ENCODE assay signal across 9 cellular contexts in genomic region chr1:110336300-110337039, GRCh38. TPM values are rescaled to one million over a fixed set of nuclear protein-coding genes. Genes with fewer than 3 reads are reported as not detected.
A peak's percentile ranks its signal among the peaks of the same experiment; 100 is the strongest.
DNase-seq lines count a peak whose midpoint lies in the region; FAIRE-seq and TF ChIP-seq lines count a peak whose summit lies in the region.
"Had no signal": no experiment of that assay in that cellular context is flagged by ENCODE, and none has a peak within 500 bp of the region (broad histone marks: within the 10 kb centered on the region; RNA-seq: fewer than 3 reads in every experiment).

No MANE protein-coding gene starts in this region.

- no peak for DNase-seq in CD8-positive, alpha-beta memory T cell
- DNase-seq in myocyte (ENCODE audit: low read depth) = peak; percentile 60
- no peak for DNase-seq in sigmoid colon
- DNase-seq in esophagus squamous epithelium (lab: John Stamatoyannopoulos, UW) = no peak
- DNase-seq in HTR-8/SVneo (ENCODE audit: insufficient read length, low spot score) = no peak
- DNase-seq: NCI-H526 treated with DMSO at 0.1 percent for 48 hours had no signal

- H3K4me3 ChIP-seq in CD8-positive, alpha-beta memory T cell (ENCODE audit: low read length) = no peak overlapping the region
- no peak overlapping the region for H3K4me3 ChIP-seq in HEK293 (ENCODE audit: low read depth, low read length)
- H3K4me3 ChIP-seq in sigmoid colon = no peak overlapping the region
- no peak overlapping the region for H3K4me3 ChIP-seq in esophagus squamous epithelium

- H3K4me1 Mint-ChIP-seq in CD8-positive, alpha-beta memory T cell = peaks cover 29 to 38% (median 37%) of the 10 kb centered on the region in 3 donors

- intact Hi-C loops in sigmoid colon (cut with DNase I) (no loop called here), esophagus squamous epithelium (cut with DNase I) (loop anchor here (5.0 kb wide), 1 partner anchor 71 kb away; the partner anchor contains the start of gene LAMTOR5)

- no peak overlapping the region for H3K27ac ChIP-seq in CD8-positive, alpha-beta memory T cell (ENCODE audit: low read depth, low read length)
- 0 out of 2 replicates have a peak overlapping the region, but pooled peaks have one; percentile 1 for H3K27ac ChIP-seq in HEK293 (ENCODE audit: extremely low read depth, low read depth, low read length)
- peak overlapping the region; percentile 97 for H3K27ac ChIP-seq in VCaP
- peak overlapping the region in 1 of 4 donors; percentile 98 for H3K27ac ChIP-seq in sigmoid colon
- H3K27ac ChIP-seq in esophagus squamous epithelium = peak overlapping the region in 1 of 4 donors; percentile 98

- no peak for TF ChIP-seq CTCF in HEK293 (tag by site-specific recombination; IDR thresholded peaks at IDR 0.05)
- TF ChIP-seq CTCF in VCaP (conservative IDR thresholded peaks at IDR 0.05) = no peak
- TF ChIP-seq CTCF in sigmoid colon (IDR thresholded peaks at IDR 0.05) = no peak
- TF ChIP-seq CTCF in esophagus squamous epithelium (IDR thresholded peaks at IDR 0.05) = no peak

- peak overlapping the region in 6 of 7 donors; percentile 9 to 75 (median 50) for H3K4me3 Mint-ChIP-seq in CD8-positive, alpha-beta memory T cell

- CTCF ChIA-PET in CD8-positive, alpha-beta memory T cell (lab: Charles Lee) = interaction anchor here (0.7 to 8.2 kb wide), 4 partner anchors 24 to 140 kb away, joined by 3 to 77 read pairs (median 10); partner anchors contain the start of gene KCNC4
- CTCF ChIA-PET in HEK293 (lab: Yijun Ruan, JAX) = interaction anchor here (0.6 to 7.6 kb wide), 9 partner anchors 17 to 695 kb away, joined by 3 to 57 read pairs (median 4); no protein-coding TSS in a partner anchor

- peaks cover 24% of the 10 kb centered on the region for H3K4me1 ChIP-seq in CD8-positive, alpha-beta memory T cell (ENCODE audit: insufficient read depth, low read length)
- H3K4me1 ChIP-seq in HEK293 (ENCODE audit: control insufficient read depth, insufficient read depth, low read length) = peaks cover 10% of the 10 kb centered on the region
- peaks cover 0 to 27% (median 27%) of the 10 kb centered on the region in 4 donors for H3K4me1 ChIP-seq in sigmoid colon
- peaks cover 14 to 33% (median 19%) of the 10 kb centered on the region in 3 donors for H3K4me1 ChIP-seq in esophagus squamous epithelium

- H3K27me3 Mint-ChIP-seq in CD8-positive, alpha-beta memory T cell = no peaks in the 10 kb centered on the region

- TF ChIP-seq EP300 in sigmoid colon (IDR thresholded peaks at IDR 0.05) = no peak

- no peaks in the 10 kb centered on the region for H3K36me3 ChIP-seq in CD8-positive, alpha-beta memory T cell (ENCODE audit: insufficient read depth, low read length)
- peaks cover 0 to 13% of the 10 kb centered on the region in 2 experiments; a peak in 1 of 3 replicates for H3K36me3 ChIP-seq in HEK293 (ENCODE audit: control insufficient read depth in 2 of 2, insufficient read depth in 1 of 2, low read length in 2 of 2)
- peaks cover 0 to 6% (median 3%) of the 10 kb centered on the region in 4 donors for H3K36me3 ChIP-seq in sigmoid colon
- H3K36me3 ChIP-seq in esophagus squamous epithelium = peaks cover 0 to 9% (median 0%) of the 10 kb centered on the region in 3 donors
- H3K36me3 ChIP-seq: prostate gland had no signal

- H3K9me3 Mint-ChIP-seq in CD8-positive, alpha-beta memory T cell = no peaks in the 10 kb centered on the region

- peaks cover 0 to 6% (median 1%) of the 10 kb centered on the region in 3 donors for H3K36me3 Mint-ChIP-seq in CD8-positive, alpha-beta memory T cell

- H3K27ac Mint-ChIP-seq in CD8-positive, alpha-beta memory T cell = peak overlapping the region in 6 of 8 donors; percentile 47 to 91 (median 88)

- H3K27me3 ChIP-seq in CD8-positive, alpha-beta memory T cell (ENCODE audit: insufficient read depth, low read length, poor library complexity, severe bottlenecking) = no peaks in the 10 kb centered on the region
- no peaks in the 10 kb centered on the region for H3K27me3 ChIP-seq in sigmoid colon
- H3K27me3 ChIP-seq in esophagus squamous epithelium = no peaks in the 10 kb centered on the region

- FAIRE-seq in HTR-8/SVneo (lab: Jason Lieb, UNC) = no peak

- WGBS in sigmoid colon, 2 donors = 14 to 58% methylated on average over 1 of the region's 1 CpG
- 30 to 61% methylated on average over 1 of the region's 1 CpG for WGBS in esophagus squamous epithelium, 2 donors

- POLR2A ChIA-PET in CD8-positive, alpha-beta memory T cell (lab: Charles Lee) = no interaction called here
- POLR2A ChIA-PET in HEK293 (lab: Yijun Ruan, JAX) = interaction anchor here (1.3 to 4.9 kb wide), 2 partner anchors 10 to 127 kb away, joined by 3 to 26 read pairs; partner anchors contain the start of gene KCNC4

- no peaks in the 10 kb centered on the region for H3K9me3 ChIP-seq in CD8-positive, alpha-beta memory T cell (ENCODE audit: low read length)
- H3K9me3 ChIP-seq in HEK293 (ENCODE audit: control insufficient read depth, insufficient read depth, low read depth, low read length) (no peaks in the 10 kb centered on the region), sigmoid colon (no peaks in the 10 kb centered on the region), esophagus squamous epithelium (no peaks in the 10 kb centered on the region)
- H3K9me3 ChIP-seq: prostate gland had no signal

- TF ChIP-seq POLR2A in sigmoid colon (IDR thresholded peaks at IDR 0.05) (no peak), esophagus squamous epithelium (IDR thresholded peaks at IDR 0.05) (no peak)

TF ChIP-seq in HEK293, 187 proteins besides CTCF, POLR2A, EP300 and RAD21 (continues in another document):
- TF ChIP-seq ZNF398 (tag by site-specific recombination; IDR thresholded peaks at IDR 0.05) (no peak), PRDM1 (tag by site-specific recombination; IDR thresholded peaks at IDR 0.05) (peak; percentile 73; the same call in 1 of the 2 replicates), PRDM6 (tag by site-specific recombination; IDR thresholded peaks at IDR 0.05) (peak; percentile 86), ZNF777 (tag by site-specific recombination; IDR thresholded peaks at IDR 0.05; ENCODE audit: borderline replicate concordance) (no peak), ZNF654 (tag by site-specific recombination; IDR thresholded peaks at IDR 0.05; ENCODE audit: low read depth) (no peak)
- TF ChIP-seq, protein P1, sequence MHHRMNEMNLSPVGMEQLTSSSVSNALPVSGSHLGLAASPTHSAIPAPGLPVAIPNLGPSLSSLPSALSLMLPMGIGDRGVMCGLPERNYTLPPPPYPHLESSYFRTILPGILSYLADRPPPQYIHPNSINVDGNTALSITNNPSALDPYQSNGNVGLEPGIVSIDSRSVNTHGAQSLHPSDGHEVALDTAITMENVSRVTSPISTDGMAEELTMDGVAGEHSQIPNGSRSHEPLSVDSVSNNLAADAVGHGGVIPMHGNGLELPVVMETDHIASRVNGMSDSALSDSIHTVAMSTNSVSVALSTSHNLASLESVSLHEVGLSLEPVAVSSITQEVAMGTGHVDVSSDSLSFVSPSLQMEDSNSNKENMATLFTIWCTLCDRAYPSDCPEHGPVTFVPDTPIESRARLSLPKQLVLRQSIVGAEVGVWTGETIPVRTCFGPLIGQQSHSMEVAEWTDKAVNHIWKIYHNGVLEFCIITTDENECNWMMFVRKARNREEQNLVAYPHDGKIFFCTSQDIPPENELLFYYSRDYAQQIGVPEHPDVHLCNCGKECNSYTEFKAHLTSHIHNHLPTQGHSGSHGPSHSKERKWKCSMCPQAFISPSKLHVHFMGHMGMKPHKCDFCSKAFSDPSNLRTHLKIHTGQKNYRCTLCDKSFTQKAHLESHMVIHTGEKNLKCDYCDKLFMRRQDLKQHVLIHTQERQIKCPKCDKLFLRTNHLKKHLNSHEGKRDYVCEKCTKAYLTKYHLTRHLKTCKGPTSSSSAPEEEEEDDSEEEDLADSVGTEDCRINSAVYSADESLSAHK (tag by site-specific recombination; IDR thresholded peaks at IDR 0.05) = peak; percentile 27; the same call in 1 of the 2 replicates

RNA-seq across cellular contexts. Expression of gene RBM15, which starts 2.7 kb away (rescaled TPM):
- total RNA-seq in CD8-positive, alpha-beta memory T cell = 10 to 100 TPM; 53.9 to 54.0 TPM
- 10.7 TPM for polyA plus RNA-seq in CD8-positive, alpha-beta memory T cell
- total RNA-seq in myocyte = 32.2 and 34.7 TPM in 2 replicates
- polyA plus RNA-seq in myocyte (2012) = 4.5 TPM
- 10 to 100 TPM; 23.2 to 32.1 (median 25.5) TPM for total RNA-seq in sigmoid colon
- 1 to 10 TPM; 1.8 to 8.9 (median 2.5) TPM for polyA plus RNA-seq in sigmoid colon
- 10 to 100 TPM; 10.5 to 39.5 (median 23.0) TPM for total RNA-seq in esophagus squamous epithelium

RNA-seq across cellular contexts. Expression of gene SLC16A4, which starts 54.4 kb away (rescaled TPM):
- under 1 TPM; 0.09 to 0.13 TPM for total RNA-seq in CD8-positive, alpha-beta memory T cell
- 0.49 TPM for polyA plus RNA-seq in CD8-positive, alpha-beta memory T cell
- 26.9 and 38.2 TPM in 2 replicates for total RNA-seq in myocyte
- 21.0 TPM for polyA plus RNA-seq in myocyte (2012)
- total RNA-seq in sigmoid colon = 10 to 100 TPM in 1 of 4 donors, 1 to 10 TPM in 3; 3.7 to 10.2 (median 7.5) TPM
- 1 to 10 TPM in 2 of 3 donors, not detected in 1; 1.6 to 3.0 TPM for polyA plus RNA-seq in sigmoid colon
- 1 to 10 TPM in 2 of 4 donors, under 1 TPM in 1, not detected in 1; 0.88 to 4.5 (median 4.2) TPM for total RNA-seq in esophagus squamous epithelium
